Comparison of ENCODE assay signal across 1 cellular context in genomic region chr4:84879651-84880200, GRCh38.
TF ChIP-seq lines count a peak whose summit lies in the region.

No MANE protein-coding gene starts in this region.

TF ChIP-seq in IMR-90, 13 proteins besides CTCF, POLR2A, EP300 and RAD21:
- TF ChIP-seq RCOR1 (IDR thresholded peaks at IDR 0.05; ENCODE audit: insufficient replicate concordance, low read length) (no peak), MAZ (IDR thresholded peaks at IDR 0.05; ENCODE audit: borderline replicate concordance, low read depth, low read length) (no peak), FOS (IDR thresholded peaks at IDR 0.05; ENCODE audit: low read depth, low read length) (no peak), CHD1 (IDR thresholded peaks at IDR 0.05; ENCODE audit: low read depth, low read length) (no peak), SMC3 (IDR thresholded peaks at IDR 0.05; ENCODE audit: low read depth, low read length) (no peak)
